In the genomic region with DNA sequence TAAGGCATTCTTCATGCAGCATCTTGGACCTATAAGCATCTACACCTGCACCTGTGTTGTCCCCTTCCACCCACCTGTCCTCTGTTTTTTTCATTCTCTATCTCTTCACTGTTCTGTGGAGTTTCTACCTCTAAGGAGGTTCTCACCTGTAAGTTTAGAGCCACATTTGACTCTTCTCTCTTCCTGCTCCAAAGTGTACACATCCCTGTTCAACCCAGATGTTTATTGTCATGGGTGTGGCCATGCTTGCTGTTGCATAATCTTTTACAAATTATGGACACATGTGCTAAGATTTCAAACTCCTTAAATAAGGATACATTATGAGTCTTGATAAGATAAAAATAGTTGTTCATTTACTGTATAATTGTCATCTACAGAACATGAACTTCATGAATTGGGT, we compare ENCODE assay signal across 26 cellular contexts.
"Had no signal": no experiment of that assay in that cellular context is flagged by ENCODE, and none has a peak within 500 bp of the region (broad histone marks: within the 10 kb centered on the region; RNA-seq: fewer than 3 reads in every experiment).

No MANE protein-coding gene starts in this region.

- H3K9ac ChIP-seq: neural progenitor cell, parathyroid adenoma had no signal

- H3K4me3 ChIP-seq: gastroesophageal sphincter, heart left ventricle, hepatocyte, left lung, neural progenitor cell, right atrium auricular region, smooth muscle cell, suprapubic skin, transverse colon, upper lobe of right lung, uterus had no signal

- DNase-seq: cortex of kidney; effector memory CD8-positive, alpha-beta T cell; foreskin keratinocyte; heart left ventricle; kidney; left lung; mesenchymal stem cell; naive thymus-derived CD4-positive, alpha-beta T cell; stimulated activated CD4-positive, alpha-beta T cell treated with anti-CD3 and anti-CD28 coated beads, Interleukin-12 subunit alpha, Interleukin-12 subunit beta, amount 100 ng/mL, for 4 hours; stimulated activated CD4-positive, alpha-beta T cell treated with anti-CD3 and anti-CD28 coated beads, Interleukin-1b, Interleukin-23, amount 100 ng/mL, for 48 hours; stimulated activated CD4-positive, alpha-beta T cell treated with anti-CD3 and anti-CD28 coated beads, Interleukin-4, amount 100 ng/mL, for 1 hour; stimulated activated CD8-positive, alpha-beta memory T cell treated with anti-CD3 and anti-CD28 coated beads, Interleukin-4, amount 100 ng/mL, for 48 hours; stimulated activated naive CD4-positive, alpha-beta T cell; stimulated activated naive CD8-positive, alpha-beta T cell treated with anti-CD3 and anti-CD28 coated beads, Interleukin-15, amount 100 ng/mL, for 72 hours; transverse colon; upper lobe of right lung; uterus had no signal

- H3K27me3 ChIP-seq: foreskin keratinocyte, gastroesophageal sphincter, heart left ventricle, hepatocyte, left lung, neural progenitor cell, right atrium auricular region, suprapubic skin, transverse colon, upper lobe of right lung, uterus had no signal

- H3K36me3 ChIP-seq: gastroesophageal sphincter, heart left ventricle, neural progenitor cell, right atrium auricular region, suprapubic skin, transverse colon, upper lobe of right lung, uterus had no signal

- H3K4me1 ChIP-seq: heart left ventricle, left lung, neural progenitor cell, parathyroid adenoma, right atrium auricular region, upper lobe of right lung, uterus had no signal

- H2AFZ ChIP-seq: hepatocyte, neural progenitor cell, parathyroid adenoma had no signal

- H3K9me3 ChIP-seq: gastroesophageal sphincter, heart left ventricle, left lung, right atrium auricular region, suprapubic skin, transverse colon, upper lobe of right lung, uterus had no signal

- H3K27ac ChIP-seq: foreskin keratinocyte, gastroesophageal sphincter, heart left ventricle, hepatocyte, left lung, neural progenitor cell, parathyroid adenoma, right atrium auricular region, suprapubic skin, transverse colon, upper lobe of right lung, uterus had no signal

- H3K4me2 ChIP-seq: hepatocyte, neural progenitor cell, smooth muscle cell had no signal

- FAIRE-seq: endometrium, kidney had no signal

- H3K79me2 ChIP-seq: hepatocyte, parathyroid adenoma had no signal

- ATAC-seq: effector memory CD8-positive, alpha-beta T cell; foreskin keratinocyte; gastroesophageal sphincter; heart left ventricle; left lung; naive thymus-derived CD4-positive, alpha-beta T cell; sciatic nerve; stimulated activated naive CD8-positive, alpha-beta T cell treated with anti-CD3 and anti-CD28 coated beads, Interleukin-15, amount 100 ng/mL, for 72 hours; upper lobe of right lung had no signal
